In genomic region chr17:80002690-80003490, GRCh38 we compare ENCODE assay signal across 3 cellular contexts.
A peak's percentile ranks its signal among the peaks of the same experiment; 100 is the strongest.
TF ChIP-seq lines count a peak whose summit lies in the region.

No MANE protein-coding gene starts in this region.

TF ChIP-seq in HEK293, 187 proteins besides CTCF, POLR2A, EP300 and RAD21:
- no peak for TF ChIP-seq ZNF544 (tag by site-specific recombination; IDR thresholded peaks at IDR 0.05)
- TF ChIP-seq ZNF580 (tag by site-specific recombination; IDR thresholded peaks at IDR 0.05): no peak
- TF ChIP-seq ZFP69B (tag by site-specific recombination; IDR thresholded peaks at IDR 0.05): no peak
- no peak for TF ChIP-seq ZBTB48 (tag by site-specific recombination; IDR thresholded peaks at IDR 0.05)
- 0 out of 2 replicates have a peak, but pooled peaks have one; percentile 13 for TF ChIP-seq SCRT2 (tag by site-specific recombination; IDR thresholded peaks at IDR 0.05)
- TF ChIP-seq ZNF157 (tag by site-specific recombination; IDR thresholded peaks at IDR 0.05): no peak
- TF ChIP-seq ZIC2 (tag by site-specific recombination; IDR thresholded peaks at IDR 0.05): peak; percentile 89
- TF ChIP-seq ZNF175 (tag by site-specific recombination; IDR thresholded peaks at IDR 0.05): no peak
- TF ChIP-seq ZNF239 (tag by site-specific recombination; IDR thresholded peaks at IDR 0.05): no peak
- no peak for TF ChIP-seq ZNF610 (tag by site-specific recombination; IDR thresholded peaks at IDR 0.05; ENCODE audit: borderline replicate concordance)
- no peak for TF ChIP-seq MZF1 (tag by site-specific recombination; IDR thresholded peaks at IDR 0.05; ENCODE audit: borderline replicate concordance)
- TF ChIP-seq FEZF1 (tag by site-specific recombination; IDR thresholded peaks at IDR 0.05): no peak
- TF ChIP-seq ZNF560 (tag by site-specific recombination; IDR thresholded peaks at IDR 0.05; ENCODE audit: borderline replicate concordance): no peak
- no peak for TF ChIP-seq ZNF768 (tag by site-specific recombination; IDR thresholded peaks at IDR 0.05)
- TF ChIP-seq, protein P1, sequence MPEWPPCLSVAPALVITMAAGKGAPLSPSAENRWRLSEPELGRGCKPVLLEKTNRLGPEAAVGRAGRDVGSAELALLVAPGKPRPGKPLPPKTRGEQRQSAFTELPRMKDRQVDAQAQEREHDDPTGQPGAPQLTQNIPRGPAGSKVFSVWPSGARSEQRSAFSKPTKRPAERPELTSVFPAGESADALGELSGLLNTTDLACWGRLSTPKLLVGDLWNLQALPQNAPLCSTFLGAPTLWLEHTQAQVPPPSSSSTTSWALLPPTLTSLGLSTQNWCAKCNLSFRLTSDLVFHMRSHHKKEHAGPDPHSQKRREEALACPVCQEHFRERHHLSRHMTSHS (tag by site-specific recombination; IDR thresholded peaks at IDR 0.05): no peak

TF ChIP-seq in Ishikawa, 13 proteins besides CTCF, POLR2A, EP300 and RAD21:
- peak; percentile 65; the same call in 1 of the 2 replicates for TF ChIP-seq MAX (IDR thresholded peaks at IDR 0.05)
- 0 out of 2 replicates have a peak, but pooled peaks have one; percentile 24 for TF ChIP-seq NFIC (IDR thresholded peaks at IDR 0.05)
- no peak for TF ChIP-seq TAF1 (IDR thresholded peaks at IDR 0.05; ENCODE audit: low read depth)
- TF ChIP-seq EGR1 (IDR thresholded peaks at IDR 0.05): no peak

TF ChIP-seq in HepG2, 621 proteins besides CTCF, POLR2A, EP300 and RAD21 (continues in another document):
- TF ChIP-seq TP53 (CRISPR knock-in tag; conservative IDR thresholded peaks at IDR 0.05) (no peak), ZNF605 (CRISPR knock-in tag; IDR thresholded peaks at IDR 0.05) (no peak), NFE2 (CRISPR knock-in tag; IDR thresholded peaks at IDR 0.05) (no peak), ZNF460 (CRISPR knock-in tag; IDR thresholded peaks at IDR 0.05; ENCODE audit: borderline replicate concordance) (no peak), FOXC1 (CRISPR knock-in tag; IDR thresholded peaks at IDR 0.05; ENCODE audit: borderline replicate concordance) (peak; percentile 46; the same call in 1 of the 2 replicates), ZNF503 (CRISPR knock-in tag; IDR thresholded peaks at IDR 0.05) (no peak), ZC3H4 (CRISPR knock-in tag; IDR thresholded peaks at IDR 0.05; ENCODE audit: borderline replicate concordance) (no peak), MTF2 (CRISPR knock-in tag; IDR thresholded peaks at IDR 0.05; ENCODE audit: borderline replicate concordance) (no peak), SKI (IDR thresholded peaks at IDR 0.05; ENCODE audit: partially characterized antibody) (no peak), ZNF430 (CRISPR knock-in tag; IDR thresholded peaks at IDR 0.05) (no peak), IKZF4 (CRISPR knock-in tag; IDR thresholded peaks at IDR 0.05; ENCODE audit: borderline replicate concordance, low read depth, not compliant biosample characterization) (no peak), ZNF30 (CRISPR knock-in tag; IDR thresholded peaks at IDR 0.05) (no peak), MAX (IDR thresholded peaks at IDR 0.05) (peak; percentile 75), AHR (CRISPR knock-in tag; IDR thresholded peaks at IDR 0.05) (no peak), ZNF781 (CRISPR knock-in tag; IDR thresholded peaks at IDR 0.05; ENCODE audit: borderline replicate concordance, not compliant biosample characterization) (no peak), BORCS8-MEF2B (CRISPR knock-in tag; IDR thresholded peaks at IDR 0.05) (peak; percentile 55; the same call in 1 of the 2 replicates), HOXA9 (CRISPR knock-in tag; IDR thresholded peaks at IDR 0.05; ENCODE audit: borderline replicate concordance) (no peak), ZNF569 (CRISPR knock-in tag; IDR thresholded peaks at IDR 0.05; ENCODE audit: borderline replicate concordance) (no peak), HNF4A (CRISPR knock-in tag; IDR thresholded peaks at IDR 0.05) (peak; percentile 87), FOSL2 (CRISPR knock-in tag; IDR thresholded peaks at IDR 0.05) (peak; percentile 17; the same call in 1 of the 2 replicates), BRD4 (CRISPR knock-in tag; IDR thresholded peaks at IDR 0.05) (no peak), NONO (IDR thresholded peaks at IDR 0.05) (no peak), NONO (CRISPR knock-in tag; conservative IDR thresholded peaks at IDR 0.05) (no peak), ZNF749 (CRISPR knock-in tag; IDR thresholded peaks at IDR 0.05; ENCODE audit: borderline replicate concordance) (no peak), ZNF550 (CRISPR knock-in tag; IDR thresholded peaks at IDR 0.05; ENCODE audit: borderline replicate concordance) (0 out of 2 replicates have a peak, but pooled peaks have one; percentile 40), ZNF34 (CRISPR knock-in tag; IDR thresholded peaks at IDR 0.05; ENCODE audit: borderline replicate concordance) (0 out of 2 replicates have a peak, but pooled peaks have one; percentile 43), ZNF775 (CRISPR knock-in tag; IDR thresholded peaks at IDR 0.05; ENCODE audit: borderline replicate concordance) (no peak), ZNF563 (CRISPR knock-in tag; IDR thresholded peaks at IDR 0.05) (no peak), ZNF317 (CRISPR knock-in tag; IDR thresholded peaks at IDR 0.05) (no peak), PCBP2 (optimal IDR thresholded peaks at IDR 0.05; ENCODE audit: low read depth, low read length, poor library complexity, severe bottlenecking) (no peak), ZNF558 (CRISPR knock-in tag; IDR thresholded peaks at IDR 0.05; ENCODE audit: borderline replicate concordance) (no peak), CC2D1A (CRISPR knock-in tag; IDR thresholded peaks at IDR 0.05) (no peak), DNMT1 (CRISPR knock-in tag; IDR thresholded peaks at IDR 0.05) (no peak), ZHX2 (IDR thresholded peaks at IDR 0.05; ENCODE audit: low read depth) (peak; percentile 61; the same call in 1 of the 2 replicates), ZHX2 (CRISPR knock-in tag; IDR thresholded peaks at IDR 0.05; ENCODE audit: borderline replicate concordance) (no peak)
- TF ChIP-seq, protein P2, sequence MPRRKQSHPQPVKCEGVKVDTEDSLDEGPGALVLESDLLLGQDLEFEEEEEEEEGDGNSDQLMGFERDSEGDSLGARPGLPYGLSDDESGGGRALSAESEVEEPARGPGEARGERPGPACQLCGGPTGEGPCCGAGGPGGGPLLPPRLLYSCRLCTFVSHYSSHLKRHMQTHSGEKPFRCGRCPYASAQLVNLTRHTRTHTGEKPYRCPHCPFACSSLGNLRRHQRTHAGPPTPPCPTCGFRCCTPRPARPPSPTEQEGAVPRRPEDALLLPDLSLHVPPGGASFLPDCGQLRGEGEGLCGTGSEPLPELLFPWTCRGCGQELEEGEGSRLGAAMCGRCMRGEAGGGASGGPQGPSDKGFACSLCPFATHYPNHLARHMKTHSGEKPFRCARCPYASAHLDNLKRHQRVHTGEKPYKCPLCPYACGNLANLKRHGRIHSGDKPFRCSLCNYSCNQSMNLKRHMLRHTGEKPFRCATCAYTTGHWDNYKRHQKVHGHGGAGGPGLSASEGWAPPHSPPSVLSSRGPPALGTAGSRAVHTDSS (CRISPR knock-in tag; conservative IDR thresholded peaks at IDR 0.05): no peak
- TF ChIP-seq, protein P3, sequence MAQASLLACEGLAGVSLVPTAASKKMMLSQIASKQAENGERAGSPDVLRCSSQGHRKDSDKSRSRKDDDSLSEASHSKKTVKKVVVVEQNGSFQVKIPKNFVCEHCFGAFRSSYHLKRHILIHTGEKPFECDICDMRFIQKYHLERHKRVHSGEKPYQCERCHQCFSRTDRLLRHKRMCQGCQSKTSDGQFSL (CRISPR knock-in tag; IDR thresholded peaks at IDR 0.05): no peak
- TF ChIP-seq, protein P4, sequence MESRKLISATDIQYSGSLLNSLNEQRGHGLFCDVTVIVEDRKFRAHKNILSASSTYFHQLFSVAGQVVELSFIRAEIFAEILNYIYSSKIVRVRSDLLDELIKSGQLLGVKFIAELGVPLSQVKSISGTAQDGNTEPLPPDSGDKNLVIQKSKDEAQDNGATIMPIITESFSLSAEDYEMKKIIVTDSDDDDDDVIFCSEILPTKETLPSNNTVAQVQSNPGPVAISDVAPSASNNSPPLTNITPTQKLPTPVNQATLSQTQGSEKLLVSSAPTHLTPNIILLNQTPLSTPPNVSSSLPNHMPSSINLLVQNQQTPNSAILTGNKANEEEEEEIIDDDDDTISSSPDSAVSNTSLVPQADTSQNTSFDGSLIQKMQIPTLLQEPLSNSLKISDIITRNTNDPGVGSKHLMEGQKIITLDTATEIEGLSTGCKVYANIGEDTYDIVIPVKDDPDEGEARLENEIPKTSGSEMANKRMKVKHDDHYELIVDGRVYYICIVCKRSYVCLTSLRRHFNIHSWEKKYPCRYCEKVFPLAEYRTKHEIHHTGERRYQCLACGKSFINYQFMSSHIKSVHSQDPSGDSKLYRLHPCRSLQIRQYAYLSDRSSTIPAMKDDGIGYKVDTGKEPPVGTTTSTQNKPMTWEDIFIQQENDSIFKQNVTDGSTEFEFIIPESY (CRISPR knock-in tag; IDR thresholded peaks at IDR 0.05): peak; percentile 100
- TF ChIP-seq, protein P5, sequence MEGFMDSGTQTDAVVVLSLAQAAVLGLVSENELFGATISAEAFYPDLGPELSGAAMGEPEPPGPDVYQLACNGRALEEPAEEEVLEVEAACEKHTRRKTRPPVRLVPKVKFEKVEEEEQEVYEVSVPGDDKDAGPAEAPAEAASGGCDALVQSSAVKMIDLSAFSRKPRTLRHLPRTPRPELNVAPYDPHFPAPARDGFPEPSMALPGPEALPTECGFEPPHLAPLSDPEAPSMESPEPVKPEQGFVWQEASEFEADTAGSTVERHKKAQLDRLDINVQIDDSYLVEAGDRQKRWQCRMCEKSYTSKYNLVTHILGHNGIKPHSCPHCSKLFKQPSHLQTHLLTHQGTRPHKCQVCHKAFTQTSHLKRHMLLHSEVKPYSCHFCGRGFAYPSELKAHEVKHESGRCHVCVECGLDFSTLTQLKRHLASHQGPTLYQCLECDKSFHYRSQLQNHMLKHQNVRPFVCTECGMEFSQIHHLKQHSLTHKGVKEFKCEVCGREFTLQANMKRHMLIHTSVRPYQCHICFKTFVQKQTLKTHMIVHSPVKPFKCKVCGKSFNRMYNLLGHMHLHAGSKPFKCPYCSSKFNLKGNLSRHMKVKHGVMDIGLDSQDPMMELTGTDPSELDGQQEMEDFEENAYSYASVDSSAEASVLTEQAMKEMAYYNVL (CRISPR knock-in tag; IDR thresholded peaks at IDR 0.05; ENCODE audit: borderline replicate concordance): no peak
- TF ChIP-seq, protein P6, sequence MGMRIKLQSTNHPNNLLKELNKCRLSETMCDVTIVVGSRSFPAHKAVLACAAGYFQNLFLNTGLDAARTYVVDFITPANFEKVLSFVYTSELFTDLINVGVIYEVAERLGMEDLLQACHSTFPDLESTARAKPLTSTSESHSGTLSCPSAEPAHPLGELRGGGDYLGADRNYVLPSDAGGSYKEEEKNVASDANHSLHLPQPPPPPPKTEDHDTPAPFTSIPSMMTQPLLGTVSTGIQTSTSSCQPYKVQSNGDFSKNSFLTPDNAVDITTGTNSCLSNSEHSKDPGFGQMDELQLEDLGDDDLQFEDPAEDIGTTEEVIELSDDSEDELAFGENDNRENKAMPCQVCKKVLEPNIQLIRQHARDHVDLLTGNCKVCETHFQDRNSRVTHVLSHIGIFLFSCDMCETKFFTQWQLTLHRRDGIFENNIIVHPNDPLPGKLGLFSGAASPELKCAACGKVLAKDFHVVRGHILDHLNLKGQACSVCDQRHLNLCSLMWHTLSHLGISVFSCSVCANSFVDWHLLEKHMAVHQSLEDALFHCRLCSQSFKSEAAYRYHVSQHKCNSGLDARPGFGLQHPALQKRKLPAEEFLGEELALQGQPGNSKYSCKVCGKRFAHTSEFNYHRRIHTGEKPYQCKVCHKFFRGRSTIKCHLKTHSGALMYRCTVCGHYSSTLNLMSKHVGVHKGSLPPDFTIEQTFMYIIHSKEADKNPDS (CRISPR knock-in tag; IDR thresholded peaks at IDR 0.05): no peak
